ENCODE assay signal across 1 cellular context in the genomic region with DNA sequence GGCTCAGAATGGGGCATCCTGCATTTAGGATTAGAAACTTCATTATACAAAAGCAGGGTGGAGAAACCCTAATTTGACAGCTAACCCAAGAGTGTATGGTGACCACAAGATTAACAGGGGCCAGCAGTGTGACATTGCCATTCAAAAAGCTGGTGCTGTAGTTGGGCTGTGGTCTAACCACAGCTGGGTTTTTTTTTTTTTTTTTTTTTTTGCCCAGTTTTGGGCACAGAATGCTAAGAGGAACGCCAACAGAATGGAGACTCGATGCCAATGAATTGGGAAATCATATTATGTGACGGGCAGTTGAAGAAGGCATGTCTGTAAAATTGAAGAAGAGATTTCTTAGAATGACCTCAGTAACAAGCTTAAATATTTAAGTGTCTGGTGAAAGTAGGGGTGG.
TF ChIP-seq lines count a peak whose summit lies in the region.

No MANE protein-coding gene starts in this region.

TF ChIP-seq in GM23338, 12 proteins besides CTCF, POLR2A, EP300 and RAD21:
- TF ChIP-seq, protein P1, sequence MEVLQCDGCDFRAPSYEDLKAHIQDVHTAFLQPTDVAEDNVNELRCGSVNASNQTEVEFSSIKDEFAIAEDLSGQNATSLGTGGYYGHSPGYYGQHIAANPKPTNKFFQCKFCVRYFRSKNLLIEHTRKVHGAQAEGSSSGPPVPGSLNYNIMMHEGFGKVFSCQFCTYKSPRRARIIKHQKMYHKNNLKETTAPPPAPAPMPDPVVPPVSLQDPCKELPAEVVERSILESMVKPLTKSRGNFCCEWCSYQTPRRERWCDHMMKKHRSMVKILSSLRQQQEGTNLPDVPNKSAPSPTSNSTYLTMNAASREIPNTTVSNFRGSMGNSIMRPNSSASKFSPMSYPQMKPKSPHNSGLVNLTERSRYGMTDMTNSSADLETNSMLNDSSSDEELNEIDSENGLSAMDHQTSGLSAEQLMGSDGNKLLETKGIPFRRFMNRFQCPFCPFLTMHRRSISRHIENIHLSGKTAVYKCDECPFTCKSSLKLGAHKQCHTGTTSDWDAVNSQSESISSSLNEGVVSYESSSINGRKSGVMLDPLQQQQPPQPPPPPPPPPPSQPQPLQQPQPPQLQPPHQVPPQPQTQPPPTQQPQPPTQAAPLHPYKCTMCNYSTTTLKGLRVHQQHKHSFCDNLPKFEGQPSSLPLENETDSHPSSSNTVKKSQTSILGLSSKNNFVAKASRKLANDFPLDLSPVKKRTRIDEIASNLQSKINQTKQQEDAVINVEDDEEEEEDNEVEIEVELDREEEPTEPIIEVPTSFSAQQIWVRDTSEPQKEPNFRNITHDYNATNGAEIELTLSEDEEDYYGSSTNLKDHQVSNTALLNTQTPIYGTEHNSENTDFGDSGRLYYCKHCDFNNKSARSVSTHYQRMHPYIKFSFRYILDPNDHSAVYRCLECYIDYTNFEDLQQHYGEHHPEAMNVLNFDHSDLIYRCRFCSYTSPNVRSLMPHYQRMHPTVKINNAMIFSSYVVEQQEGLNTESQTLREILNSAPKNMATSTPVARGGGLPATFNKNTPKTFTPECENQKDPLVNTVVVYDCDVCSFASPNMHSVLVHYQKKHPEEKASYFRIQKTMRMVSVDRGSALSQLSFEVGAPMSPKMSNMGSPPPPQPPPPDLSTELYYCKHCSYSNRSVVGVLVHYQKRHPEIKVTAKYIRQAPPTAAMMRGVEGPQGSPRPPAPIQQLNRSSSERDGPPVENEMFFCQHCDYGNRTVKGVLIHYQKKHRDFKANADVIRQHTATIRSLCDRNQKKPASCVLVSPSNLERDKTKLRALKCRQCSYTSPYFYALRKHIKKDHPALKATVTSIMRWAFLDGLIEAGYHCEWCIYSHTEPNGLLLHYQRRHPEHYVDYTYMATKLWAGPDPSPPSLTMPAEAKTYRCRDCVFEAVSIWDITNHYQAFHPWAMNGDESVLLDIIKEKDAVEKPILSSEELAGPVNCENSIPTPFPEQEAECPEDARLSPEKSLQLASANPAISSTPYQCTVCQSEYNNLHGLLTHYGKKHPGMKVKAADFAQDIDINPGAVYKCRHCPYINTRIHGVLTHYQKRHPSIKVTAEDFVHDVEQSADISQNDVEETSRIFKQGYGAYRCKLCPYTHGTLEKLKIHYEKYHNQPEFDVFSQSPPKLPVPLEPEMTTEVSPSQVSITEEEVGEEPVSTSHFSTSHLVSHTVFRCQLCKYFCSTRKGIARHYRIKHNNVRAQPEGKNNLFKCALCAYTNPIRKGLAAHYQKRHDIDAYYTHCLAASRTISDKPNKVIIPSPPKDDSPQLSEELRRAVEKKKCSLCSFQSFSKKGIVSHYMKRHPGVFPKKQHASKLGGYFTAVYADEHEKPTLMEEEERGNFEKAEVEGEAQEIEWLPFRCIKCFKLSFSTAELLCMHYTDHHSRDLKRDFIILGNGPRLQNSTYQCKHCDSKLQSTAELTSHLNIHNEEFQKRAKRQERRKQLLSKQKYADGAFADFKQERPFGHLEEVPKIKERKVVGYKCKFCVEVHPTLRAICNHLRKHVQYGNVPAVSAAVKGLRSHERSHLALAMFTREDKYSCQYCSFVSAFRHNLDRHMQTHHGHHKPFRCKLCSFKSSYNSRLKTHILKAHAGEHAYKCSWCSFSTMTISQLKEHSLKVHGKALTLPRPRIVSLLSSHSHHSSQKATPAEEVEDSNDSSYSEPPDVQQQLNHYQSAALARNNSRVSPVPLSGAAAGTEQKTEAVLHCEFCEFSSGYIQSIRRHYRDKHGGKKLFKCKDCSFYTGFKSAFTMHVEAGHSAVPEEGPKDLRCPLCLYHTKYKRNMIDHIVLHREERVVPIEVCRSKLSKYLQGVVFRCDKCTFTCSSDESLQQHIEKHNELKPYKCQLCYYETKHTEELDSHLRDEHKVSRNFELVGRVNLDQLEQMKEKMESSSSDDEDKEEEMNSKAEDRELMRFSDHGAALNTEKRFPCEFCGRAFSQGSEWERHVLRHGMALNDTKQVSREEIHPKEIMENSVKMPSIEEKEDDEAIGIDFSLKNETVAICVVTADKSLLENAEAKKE (CRISPR knock-in tag; IDR thresholded peaks at IDR 0.05): no peak
- TF ChIP-seq, protein P2, sequence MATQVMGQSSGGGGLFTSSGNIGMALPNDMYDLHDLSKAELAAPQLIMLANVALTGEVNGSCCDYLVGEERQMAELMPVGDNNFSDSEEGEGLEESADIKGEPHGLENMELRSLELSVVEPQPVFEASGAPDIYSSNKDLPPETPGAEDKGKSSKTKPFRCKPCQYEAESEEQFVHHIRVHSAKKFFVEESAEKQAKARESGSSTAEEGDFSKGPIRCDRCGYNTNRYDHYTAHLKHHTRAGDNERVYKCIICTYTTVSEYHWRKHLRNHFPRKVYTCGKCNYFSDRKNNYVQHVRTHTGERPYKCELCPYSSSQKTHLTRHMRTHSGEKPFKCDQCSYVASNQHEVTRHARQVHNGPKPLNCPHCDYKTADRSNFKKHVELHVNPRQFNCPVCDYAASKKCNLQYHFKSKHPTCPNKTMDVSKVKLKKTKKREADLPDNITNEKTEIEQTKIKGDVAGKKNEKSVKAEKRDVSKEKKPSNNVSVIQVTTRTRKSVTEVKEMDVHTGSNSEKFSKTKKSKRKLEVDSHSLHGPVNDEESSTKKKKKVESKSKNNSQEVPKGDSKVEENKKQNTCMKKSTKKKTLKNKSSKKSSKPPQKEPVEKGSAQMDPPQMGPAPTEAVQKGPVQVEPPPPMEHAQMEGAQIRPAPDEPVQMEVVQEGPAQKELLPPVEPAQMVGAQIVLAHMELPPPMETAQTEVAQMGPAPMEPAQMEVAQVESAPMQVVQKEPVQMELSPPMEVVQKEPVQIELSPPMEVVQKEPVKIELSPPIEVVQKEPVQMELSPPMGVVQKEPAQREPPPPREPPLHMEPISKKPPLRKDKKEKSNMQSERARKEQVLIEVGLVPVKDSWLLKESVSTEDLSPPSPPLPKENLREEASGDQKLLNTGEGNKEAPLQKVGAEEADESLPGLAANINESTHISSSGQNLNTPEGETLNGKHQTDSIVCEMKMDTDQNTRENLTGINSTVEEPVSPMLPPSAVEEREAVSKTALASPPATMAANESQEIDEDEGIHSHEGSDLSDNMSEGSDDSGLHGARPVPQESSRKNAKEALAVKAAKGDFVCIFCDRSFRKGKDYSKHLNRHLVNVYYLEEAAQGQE (IDR thresholded peaks at IDR 0.05; ENCODE audit: unreplicated experiment): no peak
- TF ChIP-seq, protein P3, sequence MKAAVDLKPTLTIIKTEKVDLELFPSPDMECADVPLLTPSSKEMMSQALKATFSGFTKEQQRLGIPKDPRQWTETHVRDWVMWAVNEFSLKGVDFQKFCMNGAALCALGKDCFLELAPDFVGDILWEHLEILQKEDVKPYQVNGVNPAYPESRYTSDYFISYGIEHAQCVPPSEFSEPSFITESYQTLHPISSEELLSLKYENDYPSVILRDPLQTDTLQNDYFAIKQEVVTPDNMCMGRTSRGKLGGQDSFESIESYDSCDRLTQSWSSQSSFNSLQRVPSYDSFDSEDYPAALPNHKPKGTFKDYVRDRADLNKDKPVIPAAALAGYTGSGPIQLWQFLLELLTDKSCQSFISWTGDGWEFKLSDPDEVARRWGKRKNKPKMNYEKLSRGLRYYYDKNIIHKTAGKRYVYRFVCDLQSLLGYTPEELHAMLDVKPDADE (IDR thresholded peaks at IDR 0.05): no peak
- TF ChIP-seq NANOG (IDR thresholded peaks at IDR 0.05; ENCODE audit: borderline replicate concordance) (no peak), CREB1 (CRISPR knock-in tag; IDR thresholded peaks at IDR 0.05; ENCODE audit: low read depth) (no peak), EZH2phosphoT487 (IDR thresholded peaks at IDR 0.05; ENCODE audit: unreplicated experiment) (no peak)
